ENCODE assay signal across 18 cellular contexts in genomic region chr10:74651565-74651964, GRCh38.
DNase-seq lines count a peak whose midpoint lies in the region; ATAC-seq and TF ChIP-seq lines count a peak whose summit lies in the region.
"Had no signal": no experiment of that assay in that cellular context is flagged by ENCODE, and none has a peak within 500 bp of the region (broad histone marks: within the 10 kb centered on the region; RNA-seq: fewer than 3 reads in every experiment).

No MANE protein-coding gene starts in this region.

- no peaks in the 10 kb centered on the region for H3K27me3 ChIP-seq in CD4-positive, alpha-beta T cell (ENCODE audit: control insufficient read depth, insufficient read depth, low read length)
- no peaks in the 10 kb centered on the region for H3K27me3 ChIP-seq in tibial artery

- H3K4me3 Mint-ChIP-seq in activated CD4-positive, alpha-beta T cell treated with anti-CD3 and anti-CD28 coated beads for 36 hours = no peak overlapping the region
- no peak overlapping the region for H3K4me3 Mint-ChIP-seq in activated CD4-positive, alpha-beta T cell treated with anti-CD3 and anti-CD28 coated beads, Interleukin-2, amount 10 ng/mL, durations not matched to agents 7 days and 5 days
- no peak overlapping the region for H3K4me3 Mint-ChIP-seq in CD4-positive, alpha-beta T cell
- no peak overlapping the region for H3K4me3 Mint-ChIP-seq in activated T-helper 17 cell treated with anti-CD3 and anti-CD28 coated beads, Interleukin-2, amount 50 U/mL, for 72 hours
- no peak overlapping the region for H3K4me3 Mint-ChIP-seq in naive thymus-derived CD8-positive, alpha-beta T cell
- H3K4me3 Mint-ChIP-seq: B cell had no signal

- H3K4me1 ChIP-seq in tibial artery = no peaks in the 10 kb centered on the region
- H3K4me1 ChIP-seq: Caco-2 had no signal

- TF ChIP-seq CTCF in CD4-positive, alpha-beta T cell (IDR thresholded peaks at IDR 0.05) = no peak
- TF ChIP-seq CTCF in tibial artery (IDR thresholded peaks at IDR 0.05) = no peak

- no peaks in the 10 kb centered on the region for H3K27me3 Mint-ChIP-seq in activated CD4-positive, alpha-beta T cell treated with anti-CD3 and anti-CD28 coated beads for 36 hours
- H3K27me3 Mint-ChIP-seq in activated CD4-positive, alpha-beta T cell treated with anti-CD3 and anti-CD28 coated beads, Interleukin-2, amount 10 ng/mL, durations not matched to agents 7 days and 5 days = no peaks in the 10 kb centered on the region
- H3K27me3 Mint-ChIP-seq in CD4-positive, alpha-beta T cell = no peaks in the 10 kb centered on the region
- no peaks in the 10 kb centered on the region for H3K27me3 Mint-ChIP-seq in activated T-helper 17 cell treated with anti-CD3 and anti-CD28 coated beads, Interleukin-2, amount 50 U/mL, for 72 hours
- H3K27me3 Mint-ChIP-seq in naive thymus-derived CD8-positive, alpha-beta T cell = no peaks in the 10 kb centered on the region
- H3K27me3 Mint-ChIP-seq: B cell had no signal

- intact Hi-C loops in activated CD4-positive, alpha-beta T cell treated with anti-CD3 and anti-CD28 coated beads for 36 hours (cut with DNase I, micrococcal nuclease) = no loop called here
- intact Hi-C loops in CD4-positive, alpha-beta T cell (cut with DNase I, micrococcal nuclease) = no loop called here
- intact Hi-C loops in tibial artery (cut with DNase I; ENCODE audit: low total_unique reads) (no loop called here), sciatic nerve (cut with DNase I) (no loop called here)

- POLR2A ChIA-PET in activated CD4-positive, alpha-beta T cell treated with anti-CD3 and anti-CD28 coated beads for 36 hours (lab: Charles Lee) = interaction anchor here (0.6 to 0.7 kb wide), 2 partner anchors 201 to 431 kb away, joined by 3 to 4 read pairs; no protein-coding TSS in a partner anchor
- POLR2A ChIA-PET in activated CD4-positive, alpha-beta T cell treated with anti-CD3 and anti-CD28 coated beads, Interleukin-2, amount 10 ng/mL, durations not matched to agents 7 days and 5 days (lab: Charles Lee) = no interaction called here
- POLR2A ChIA-PET in CD4-positive, alpha-beta T cell (lab: Charles Lee) = no interaction called here
- POLR2A ChIA-PET in naive thymus-derived CD8-positive, alpha-beta T cell (lab: Charles Lee) = no interaction called here

- CTCF ChIA-PET in activated CD4-positive, alpha-beta T cell treated with anti-CD3 and anti-CD28 coated beads for 36 hours (lab: Charles Lee) = no interaction called here
- CTCF ChIA-PET in activated CD4-positive, alpha-beta T cell treated with anti-CD3 and anti-CD28 coated beads, Interleukin-2, amount 10 ng/mL, durations not matched to agents 7 days and 5 days (lab: Charles Lee) = interaction anchor here (0.7 kb wide), 1 partner anchor 23 kb away, joined by 3 read pairs; no protein-coding TSS in a partner anchor
- CTCF ChIA-PET in CD4-positive, alpha-beta T cell (lab: Charles Lee) = interaction anchor here (0.8 kb wide), 1 partner anchor 37 kb away, joined by 3 read pairs; no protein-coding TSS in a partner anchor

- no peak overlapping the region for H3K4me3 ChIP-seq in tibial artery
- H3K4me3 ChIP-seq: GM23248, HAP-1 had no signal

- no peak for DNase-seq in activated CD4-positive, alpha-beta T cell treated with anti-CD3 and anti-CD28 coated beads for 36 hours
- DNase-seq in activated CD4-positive, alpha-beta T cell treated with anti-CD3 and anti-CD28 coated beads, Interleukin-2, amount 10 ng/mL, durations not matched to agents 7 days and 5 days = no peak
- no peak for DNase-seq in CD4-positive, alpha-beta T cell
- DNase-seq in naive thymus-derived CD8-positive, alpha-beta T cell = peak in 3 of 10 donors; percentile 6 to 39 (median 36)
- DNase-seq in tibial artery (no peak), sciatic nerve (ENCODE audit: low spot score) (no peak), SIG-M5 treated with dmso at 0.1 percent for 504 hours (lab: John Stamatoyannopoulos, UW; ENCODE audit: unreplicated experiment) (no peak)
- DNase-seq: 8988T, Caco-2, GDM1, GM23248, NCI-H1417 treated with DMSO at 0.1 percent for 48 hours, NCI-H187 treated with DMSO at 0.1 percent for 48 hours, NCI-H446 had no signal

- ATAC-seq in activated CD4-positive, alpha-beta T cell treated with anti-CD3 and anti-CD28 coated beads for 36 hours = peak; percentile 63
- peak; percentile 69 for ATAC-seq in CD4-positive, alpha-beta T cell (ENCODE audit: poor library complexity)
- ATAC-seq in activated T-helper 17 cell treated with anti-CD3 and anti-CD28 coated beads, Interleukin-2, amount 50 U/mL, for 72 hours (replicated peaks) = peak; percentile 50
- peak; percentile 77 to 92 for ATAC-seq in naive thymus-derived CD8-positive, alpha-beta T cell
- no peak for ATAC-seq in sciatic nerve
- ATAC-seq: Panc1 had no signal

- no peak overlapping the region for H3K27ac ChIP-seq in CD4-positive, alpha-beta T cell (ENCODE audit: low read depth, low read length)
- no peak overlapping the region for H3K27ac ChIP-seq in tibial artery
- H3K27ac ChIP-seq: GM23248 had no signal

- no peaks in the 10 kb centered on the region for H3K36me3 ChIP-seq in tibial artery
- H3K36me3 ChIP-seq: HAP-1 had no signal

- no peak overlapping the region for H3K27ac Mint-ChIP-seq in activated CD4-positive, alpha-beta T cell treated with anti-CD3 and anti-CD28 coated beads for 36 hours
- H3K27ac Mint-ChIP-seq in activated CD4-positive, alpha-beta T cell treated with anti-CD3 and anti-CD28 coated beads, Interleukin-2, amount 10 ng/mL, durations not matched to agents 7 days and 5 days = no peak overlapping the region
- no peak overlapping the region for H3K27ac Mint-ChIP-seq in CD4-positive, alpha-beta T cell
- no peak overlapping the region for H3K27ac Mint-ChIP-seq in activated T-helper 17 cell treated with anti-CD3 and anti-CD28 coated beads, Interleukin-2, amount 50 U/mL, for 72 hours
- peak overlapping the region in 2 of 10 donors; percentile 4 to 16 for H3K27ac Mint-ChIP-seq in naive thymus-derived CD8-positive, alpha-beta T cell
- H3K27ac Mint-ChIP-seq: B cell had no signal

- H3K36me3 Mint-ChIP-seq in activated CD4-positive, alpha-beta T cell treated with anti-CD3 and anti-CD28 coated beads for 36 hours (ENCODE audit: low read depth) = peaks cover 15% of the 10 kb centered on the region
- H3K36me3 Mint-ChIP-seq in activated CD4-positive, alpha-beta T cell treated with anti-CD3 and anti-CD28 coated beads, Interleukin-2, amount 10 ng/mL, durations not matched to agents 7 days and 5 days (ENCODE audit: low read depth) = peaks cover 5% of the 10 kb centered on the region
- peaks cover 17% of the 10 kb centered on the region for H3K36me3 Mint-ChIP-seq in CD4-positive, alpha-beta T cell (ENCODE audit: low read depth)
- peaks cover 13% of the 10 kb centered on the region for H3K36me3 Mint-ChIP-seq in activated T-helper 17 cell treated with anti-CD3 and anti-CD28 coated beads, Interleukin-2, amount 50 U/mL, for 72 hours (ENCODE audit: low read depth)
- peaks cover 0 to 22% (median 14%) of the 10 kb centered on the region in 3 donors for H3K36me3 Mint-ChIP-seq in naive thymus-derived CD8-positive, alpha-beta T cell

- no peaks in the 10 kb centered on the region for H3K9me3 Mint-ChIP-seq in activated CD4-positive, alpha-beta T cell treated with anti-CD3 and anti-CD28 coated beads for 36 hours (ENCODE audit: low read depth)
- H3K9me3 Mint-ChIP-seq in activated CD4-positive, alpha-beta T cell treated with anti-CD3 and anti-CD28 coated beads, Interleukin-2, amount 10 ng/mL, durations not matched to agents 7 days and 5 days = peaks cover 2% of the 10 kb centered on the region
- no peaks in the 10 kb centered on the region for H3K9me3 Mint-ChIP-seq in CD4-positive, alpha-beta T cell
- no peaks in the 10 kb centered on the region for H3K9me3 Mint-ChIP-seq in activated T-helper 17 cell treated with anti-CD3 and anti-CD28 coated beads, Interleukin-2, amount 50 U/mL, for 72 hours
- H3K9me3 Mint-ChIP-seq in naive thymus-derived CD8-positive, alpha-beta T cell = no peaks in the 10 kb centered on the region

- H3K9me3 ChIP-seq in CD4-positive, alpha-beta T cell (ENCODE audit: control insufficient read depth, low read length) = no peaks in the 10 kb centered on the region
- H3K9me3 ChIP-seq in tibial artery = no peaks in the 10 kb centered on the region
- H3K9me3 ChIP-seq: Caco-2, HAP-1 had no signal

- peaks cover 7% of the 10 kb centered on the region for H3K4me1 Mint-ChIP-seq in activated CD4-positive, alpha-beta T cell treated with anti-CD3 and anti-CD28 coated beads for 36 hours
- peaks cover 5% of the 10 kb centered on the region for H3K4me1 Mint-ChIP-seq in activated CD4-positive, alpha-beta T cell treated with anti-CD3 and anti-CD28 coated beads, Interleukin-2, amount 10 ng/mL, durations not matched to agents 7 days and 5 days
- peaks cover 14% of the 10 kb centered on the region for H3K4me1 Mint-ChIP-seq in CD4-positive, alpha-beta T cell (ENCODE audit: low read depth)
- peaks cover 8% of the 10 kb centered on the region for H3K4me1 Mint-ChIP-seq in activated T-helper 17 cell treated with anti-CD3 and anti-CD28 coated beads, Interleukin-2, amount 50 U/mL, for 72 hours
- H3K4me1 Mint-ChIP-seq in naive thymus-derived CD8-positive, alpha-beta T cell = peaks cover 5 to 13% (median 9%) of the 10 kb centered on the region in 4 donors
- H3K4me1 Mint-ChIP-seq: B cell had no signal
